ENCODE assay signal across 2 cellular contexts in the genomic region with DNA sequence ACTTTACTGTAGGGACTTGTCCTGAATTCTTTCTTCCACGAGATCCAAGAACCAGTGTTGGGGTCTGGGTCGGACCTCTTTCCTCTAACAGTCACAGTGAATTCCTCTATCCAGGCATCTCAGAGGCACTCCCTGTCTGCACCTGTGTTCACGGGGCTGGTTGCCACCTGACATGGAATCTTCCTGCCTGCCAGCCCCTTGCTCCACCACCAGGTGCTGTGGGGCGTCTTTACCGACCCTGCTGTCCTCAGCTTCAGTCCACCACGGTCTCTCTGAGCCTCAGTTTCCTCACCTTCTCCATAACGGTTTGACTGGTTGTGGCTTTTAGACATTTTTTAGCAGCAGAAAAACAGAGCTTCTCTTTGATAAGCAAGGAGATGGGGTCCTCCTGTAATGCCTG.
TF ChIP-seq lines count a peak whose summit lies in the region.

No MANE protein-coding gene starts in this region.

TF ChIP-seq in IMR-90, 13 proteins besides CTCF, POLR2A, EP300 and RAD21:
- TF ChIP-seq CEBPB (IDR thresholded peaks at IDR 0.05; ENCODE audit: low read depth, low read length), result no peak
- TF ChIP-seq CHD1 (IDR thresholded peaks at IDR 0.05; ENCODE audit: low read depth, low read length), result no peak
- TF ChIP-seq BHLHE40 (IDR thresholded peaks at IDR 0.05; ENCODE audit: low read depth, low read length), result no peak
- no peak for TF ChIP-seq RFX5 (IDR thresholded peaks at IDR 0.05; ENCODE audit: low read depth, low read length)
- TF ChIP-seq RCOR1 (IDR thresholded peaks at IDR 0.05; ENCODE audit: insufficient replicate concordance, low read length), result no peak
- no peak for TF ChIP-seq MXI1 (IDR thresholded peaks at IDR 0.05; ENCODE audit: borderline replicate concordance, low read depth, low read length)
- no peak for TF ChIP-seq MAFK (IDR thresholded peaks at IDR 0.05; ENCODE audit: low read depth, low read length)
- no peak for TF ChIP-seq FOS (IDR thresholded peaks at IDR 0.05; ENCODE audit: low read depth, low read length)
- no peak for TF ChIP-seq MAZ (IDR thresholded peaks at IDR 0.05; ENCODE audit: borderline replicate concordance, low read depth, low read length)
- TF ChIP-seq, protein P1, sequence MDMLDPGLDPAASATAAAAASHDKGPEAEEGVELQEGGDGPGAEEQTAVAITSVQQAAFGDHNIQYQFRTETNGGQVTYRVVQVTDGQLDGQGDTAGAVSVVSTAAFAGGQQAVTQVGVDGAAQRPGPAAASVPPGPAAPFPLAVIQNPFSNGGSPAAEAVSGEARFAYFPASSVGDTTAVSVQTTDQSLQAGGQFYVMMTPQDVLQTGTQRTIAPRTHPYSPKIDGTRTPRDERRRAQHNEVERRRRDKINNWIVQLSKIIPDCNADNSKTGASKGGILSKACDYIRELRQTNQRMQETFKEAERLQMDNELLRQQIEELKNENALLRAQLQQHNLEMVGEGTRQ (IDR thresholded peaks at IDR 0.05; ENCODE audit: low read depth, low read length), result no peak

TF ChIP-seq in GM12878, 131 proteins besides CTCF, POLR2A, EP300 and RAD21:
- TF ChIP-seq NR2F1 (conservative IDR thresholded peaks at IDR 0.05), result no peak
- TF ChIP-seq, protein P2, sequence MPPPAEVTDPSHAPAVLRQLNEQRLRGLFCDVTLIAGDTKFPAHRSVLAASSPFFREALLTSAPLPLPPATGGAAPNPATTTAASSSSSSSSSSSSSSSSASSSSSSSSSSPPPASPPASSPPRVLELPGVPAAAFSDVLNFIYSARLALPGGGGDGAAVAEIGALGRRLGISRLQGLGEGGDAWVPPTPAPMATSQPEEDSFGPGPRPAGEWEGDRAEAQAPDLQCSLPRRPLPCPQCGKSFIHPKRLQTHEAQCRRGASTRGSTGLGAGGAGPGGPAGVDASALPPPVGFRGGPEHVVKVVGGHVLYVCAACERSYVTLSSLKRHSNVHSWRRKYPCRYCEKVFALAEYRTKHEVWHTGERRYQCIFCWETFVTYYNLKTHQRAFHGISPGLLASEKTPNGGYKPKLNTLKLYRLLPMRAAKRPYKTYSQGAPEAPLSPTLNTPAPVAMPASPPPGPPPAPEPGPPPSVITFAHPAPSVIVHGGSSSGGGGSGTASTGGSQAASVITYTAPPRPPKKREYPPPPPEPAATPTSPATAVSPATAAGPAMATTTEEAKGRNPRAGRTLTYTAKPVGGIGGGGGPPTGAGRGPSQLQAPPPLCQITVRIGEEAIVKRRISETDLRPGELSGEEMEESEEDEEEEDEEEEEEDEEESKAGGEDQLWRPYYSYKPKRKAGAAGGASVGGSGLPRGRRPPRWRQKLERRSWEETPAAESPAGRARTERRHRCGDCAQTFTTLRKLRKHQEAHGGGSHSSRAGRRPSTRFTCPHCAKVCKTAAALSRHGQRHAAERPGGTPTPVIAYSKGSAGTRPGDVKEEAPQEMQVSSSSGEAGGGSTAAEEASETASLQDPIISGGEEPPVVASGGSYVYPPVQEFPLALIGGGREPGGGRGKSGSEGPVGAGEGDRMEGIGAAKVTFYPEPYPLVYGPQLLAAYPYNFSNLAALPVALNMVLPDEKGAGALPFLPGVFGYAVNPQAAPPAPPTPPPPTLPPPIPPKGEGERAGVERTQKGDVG (CRISPR knock-in tag; IDR thresholded peaks at IDR 0.05), result no peak
- TF ChIP-seq NBN (IDR thresholded peaks at IDR 0.05), result no peak
- TF ChIP-seq CBFB (IDR thresholded peaks at IDR 0.05; ENCODE audit: low read depth), result no peak
- TF ChIP-seq, protein P3, sequence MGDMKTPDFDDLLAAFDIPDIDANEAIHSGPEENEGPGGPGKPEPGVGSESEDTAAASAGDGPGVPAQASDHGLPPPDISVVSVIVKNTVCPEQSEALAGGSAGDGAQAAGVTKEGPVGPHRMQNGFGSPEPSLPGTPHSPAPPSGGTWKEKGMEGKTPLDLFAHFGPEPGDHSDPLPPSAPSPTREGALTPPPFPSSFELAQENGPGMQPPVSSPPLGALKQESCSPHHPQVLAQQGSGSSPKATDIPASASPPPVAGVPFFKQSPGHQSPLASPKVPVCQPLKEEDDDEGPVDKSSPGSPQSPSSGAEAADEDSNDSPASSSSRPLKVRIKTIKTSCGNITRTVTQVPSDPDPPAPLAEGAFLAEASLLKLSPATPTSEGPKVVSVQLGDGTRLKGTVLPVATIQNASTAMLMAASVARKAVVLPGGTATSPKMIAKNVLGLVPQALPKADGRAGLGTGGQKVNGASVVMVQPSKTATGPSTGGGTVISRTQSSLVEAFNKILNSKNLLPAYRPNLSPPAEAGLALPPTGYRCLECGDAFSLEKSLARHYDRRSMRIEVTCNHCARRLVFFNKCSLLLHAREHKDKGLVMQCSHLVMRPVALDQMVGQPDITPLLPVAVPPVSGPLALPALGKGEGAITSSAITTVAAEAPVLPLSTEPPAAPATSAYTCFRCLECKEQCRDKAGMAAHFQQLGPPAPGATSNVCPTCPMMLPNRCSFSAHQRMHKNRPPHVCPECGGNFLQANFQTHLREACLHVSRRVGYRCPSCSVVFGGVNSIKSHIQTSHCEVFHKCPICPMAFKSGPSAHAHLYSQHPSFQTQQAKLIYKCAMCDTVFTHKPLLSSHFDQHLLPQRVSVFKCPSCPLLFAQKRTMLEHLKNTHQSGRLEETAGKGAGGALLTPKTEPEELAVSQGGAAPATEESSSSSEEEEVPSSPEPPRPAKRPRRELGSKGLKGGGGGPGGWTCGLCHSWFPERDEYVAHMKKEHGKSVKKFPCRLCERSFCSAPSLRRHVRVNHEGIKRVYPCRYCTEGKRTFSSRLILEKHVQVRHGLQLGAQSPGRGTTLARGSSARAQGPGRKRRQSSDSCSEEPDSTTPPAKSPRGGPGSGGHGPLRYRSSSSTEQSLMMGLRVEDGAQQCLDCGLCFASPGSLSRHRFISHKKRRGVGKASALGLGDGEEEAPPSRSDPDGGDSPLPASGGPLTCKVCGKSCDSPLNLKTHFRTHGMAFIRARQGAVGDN (IDR thresholded peaks at IDR 0.05), result no peak
- no peak for TF ChIP-seq CREB1 (IDR thresholded peaks at IDR 0.05; ENCODE audit: low read depth)
- TF ChIP-seq DPF2 (IDR thresholded peaks at IDR 0.05), result no peak
- no peak for TF ChIP-seq GATAD2B (conservative IDR thresholded peaks at IDR 0.05; ENCODE audit: low read depth)
- no peak for TF ChIP-seq ZNF384 (IDR thresholded peaks at IDR 0.05; ENCODE audit: borderline replicate concordance, low read depth, low read length)
- no peak for TF ChIP-seq HDAC2 (IDR thresholded peaks at IDR 0.05)
